Comparison of ENCODE assay signal across 14 cellular contexts in the genomic region with DNA sequence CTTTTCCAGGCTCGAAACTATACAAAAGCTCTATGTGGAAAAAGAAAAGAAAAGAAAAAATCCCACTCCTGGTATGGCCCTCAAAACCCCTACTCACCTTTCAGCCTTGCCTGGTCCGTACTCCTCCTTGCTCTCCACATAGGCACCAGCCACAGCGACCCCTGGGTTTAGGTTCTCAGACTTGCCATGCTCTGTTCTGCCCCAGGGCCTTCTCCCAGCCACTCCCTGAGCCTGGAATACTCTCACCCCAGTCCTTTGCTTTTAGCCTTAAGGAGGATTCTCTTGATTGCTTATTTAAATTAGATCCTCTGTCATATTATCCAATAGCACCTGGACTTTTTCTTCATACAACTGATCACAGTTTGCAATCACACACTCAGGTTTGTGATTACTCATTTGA.
"Had no signal": no experiment of that assay in that cellular context is flagged by ENCODE, and none has a peak within 500 bp of the region (broad histone marks: within the 10 kb centered on the region; RNA-seq: fewer than 3 reads in every experiment).

No MANE protein-coding gene starts in this region.

- H3K27ac Mint-ChIP-seq: memory B cell; stimulated activated naive CD8-positive, alpha-beta T cell treated with anti-CD3 and anti-CD28 coated beads, Interleukin-15, amount 100 ng/mL, for 72 hours had no signal

- H3K4me3 Mint-ChIP-seq: memory B cell; nephron; stimulated activated naive CD8-positive, alpha-beta T cell treated with anti-CD3 and anti-CD28 coated beads, Interleukin-15, amount 100 ng/mL, for 72 hours had no signal

- H3K9me3 Mint-ChIP-seq: memory B cell; nephron; stimulated activated naive CD8-positive, alpha-beta T cell treated with anti-CD3 and anti-CD28 coated beads, Interleukin-15, amount 100 ng/mL, for 72 hours had no signal

- ATAC-seq: gastrocnemius medialis; heart left ventricle; left ventricle myocardium superior; psoas muscle; stimulated activated naive CD8-positive, alpha-beta T cell treated with anti-CD3 and anti-CD28 coated beads, Interleukin-15, amount 100 ng/mL, for 72 hours had no signal

- H3K36me3 Mint-ChIP-seq: memory B cell had no signal

- H3K27me3 Mint-ChIP-seq: stimulated activated naive CD8-positive, alpha-beta T cell treated with anti-CD3 and anti-CD28 coated beads, Interleukin-15, amount 100 ng/mL, for 72 hours had no signal

- H3K4me1 Mint-ChIP-seq: memory B cell; stimulated activated naive CD8-positive, alpha-beta T cell treated with anti-CD3 and anti-CD28 coated beads, Interleukin-15, amount 100 ng/mL, for 72 hours had no signal

- H3K27me3 ChIP-seq: breast epithelium, gastrocnemius medialis, heart left ventricle, sigmoid colon, spleen, upper lobe of left lung had no signal

- H3K27ac ChIP-seq: breast epithelium, gastrocnemius medialis, heart left ventricle, psoas muscle, sigmoid colon, spleen, upper lobe of left lung had no signal

- H3K9me3 ChIP-seq: breast epithelium, gastrocnemius medialis, heart left ventricle, psoas muscle, sigmoid colon, spleen, upper lobe of left lung had no signal

- H3K4me1 ChIP-seq: gastrocnemius medialis, psoas muscle, sigmoid colon, upper lobe of left lung had no signal

- DNase-seq: activated CD4-positive, alpha-beta T cell treated with anti-CD3 and anti-CD28 coated beads, Interleukin-2, amount 50 U/mL, for 1 hour; activated naive CD4-positive, alpha-beta T cell; aorta; gastrocnemius medialis; heart left ventricle; left ventricle myocardium superior; psoas muscle; sigmoid colon; spleen; stimulated activated naive CD8-positive, alpha-beta T cell treated with anti-CD3 and anti-CD28 coated beads, Interleukin-15, amount 100 ng/mL, for 72 hours; upper lobe of left lung had no signal

- H3K36me3 ChIP-seq: breast epithelium, gastrocnemius medialis, heart left ventricle, sigmoid colon, spleen, upper lobe of left lung had no signal

- H3K4me3 ChIP-seq: breast epithelium, gastrocnemius medialis, heart left ventricle, psoas muscle, sigmoid colon, spleen, upper lobe of left lung had no signal
